23 cellular contexts compared by ENCODE assay signal in genomic region chr17:76329664-76330063, GRCh38. TPM values are rescaled to one million over a fixed set of nuclear protein-coding genes. Genes with fewer than 3 reads are reported as not detected.
DNase-seq lines count a peak whose midpoint lies in the region; ATAC-seq and TF ChIP-seq lines count a peak whose summit lies in the region.
"Had no signal": no experiment of that assay in that cellular context is flagged by ENCODE, and none has a peak within 500 bp of the region (broad histone marks: within the 10 kb centered on the region; RNA-seq: fewer than 3 reads in every experiment).

No MANE protein-coding gene starts in this region.

- H2AK5ac ChIP-seq in trophoblast cell (ENCODE audit: low read length) = no peak overlapping the region

- DNase-seq in PC-3 = no peak
- DNase-seq in endothelial cell (ENCODE audit: low spot score) = no peak
- DNase-seq in trophoblast cell = no peak
- DNase-seq in OCI-LY7 (ENCODE audit: low spot score) = no peak
- no peak for DNase-seq in GM19238 (ENCODE audit: insufficient read length, low spot score)
- DNase-seq in smooth muscle cell (lab: John Stamatoyannopoulos, UW; ENCODE audit: unreplicated experiment) = no peak
- DNase-seq: 8988T; ACHN; AML-193; BE2C; CD4-positive, alpha-beta T cell; CD8-positive, alpha-beta memory T cell; DMS 273 treated with DMSO at 0.1 percent for 48 hours; DMS79; EL; GDM1; H9; HFFc6 had no signal

- POLR2A ChIA-PET in PC-3 (lab: Charles Lee; ENCODE audit: unreplicated experiment) (no interaction called here), OCI-LY7 (lab: Charles Lee) (interaction anchor here (0.7 kb wide), 1 partner anchor 287 kb away, joined by 6 read pairs; no protein-coding TSS in a partner anchor)

- intact Hi-C loops in PC-3 (cut with micrococcal nuclease) (no loop called here), OCI-LY7 (cut with micrococcal nuclease; ENCODE audit: unreplicated experiment) (no loop called here)

- H3K79me2 ChIP-seq in PC-3 (ENCODE audit: low read length) (peaks cover 10% of the 10 kb centered on the region; the same call in 1 of the 2 replicates), trophoblast cell (ENCODE audit: control insufficient read depth, insufficient read depth, low read length, poor library complexity) (no peaks in the 10 kb centered on the region), OCI-LY7 (ENCODE audit: insufficient read depth, low read depth, low read length) (no peaks in the 10 kb centered on the region), smooth muscle cell (ENCODE audit: low read depth) (no peaks in the 10 kb centered on the region)

- BruUV-seq in PC-3 (replicated peaks; lab: Mats Ljungman, UMichigan) (TSS peak; percentile 49), OCI-LY7 (replicated peaks; lab: Mats Ljungman, UMichigan) (no TSS peak)

- H4K91ac ChIP-seq in trophoblast cell (ENCODE audit: low read depth, low read length) = no peak overlapping the region

- H3K4me2 ChIP-seq in PC-3 (ENCODE audit: low read length) (no peak overlapping the region), trophoblast cell (ENCODE audit: low read length) (no peak overlapping the region), OCI-LY7 (ENCODE audit: low read length) (no peak overlapping the region), smooth muscle cell (no peak overlapping the region)
- H3K4me2 ChIP-seq: A549; BLaER1 treated with 17β-estradiol and CSF1 and Interleukin-3, amounts not matched to agents 10 nM and 100 nM; GM23338 had no signal

- no peak overlapping the region for H3K14ac ChIP-seq in trophoblast cell (ENCODE audit: low read length)

- no peaks in the 10 kb centered on the region for H3F3A ChIP-seq in PC-3 (ENCODE audit: low read length, unreplicated experiment)
- no peaks in the 10 kb centered on the region for H3F3A ChIP-seq in smooth muscle cell (ENCODE audit: low read depth)

- no peak overlapping the region for H3K9ac ChIP-seq in PC-3 (ENCODE audit: low read length)
- no peak overlapping the region for H3K9ac ChIP-seq in trophoblast cell (ENCODE audit: low read length)
- no peak overlapping the region for H3K9ac ChIP-seq in smooth muscle cell (ENCODE audit: low read depth)
- H3K9ac ChIP-seq: BLaER1 treated with 17β-estradiol and CSF1 and Interleukin-3, amounts not matched to agents 10 nM and 100 nM had no signal

- peaks cover 53% of the 10 kb centered on the region for H3K4me1 Mint-ChIP-seq in endothelial cell (ENCODE audit: unreplicated experiment)
- H3K4me1 Mint-ChIP-seq: GM23338 had no signal

- H3K27me3 Mint-ChIP-seq in endothelial cell (ENCODE audit: unreplicated experiment) = peaks cover 2% of the 10 kb centered on the region
- H3K27me3 Mint-ChIP-seq: CD4-positive, alpha-beta T cell; CD8-positive, alpha-beta memory T cell had no signal

- H3K9me3 ChIP-seq in PC-3 (ENCODE audit: low read length) = no peaks in the 10 kb centered on the region
- H3K9me3 ChIP-seq in trophoblast cell (ENCODE audit: insufficient read depth, low read depth, low read length) = no peaks in the 10 kb centered on the region
- no peaks in the 10 kb centered on the region for H3K9me3 ChIP-seq in OCI-LY7 (ENCODE audit: low read length)
- no peaks in the 10 kb centered on the region for H3K9me3 ChIP-seq in smooth muscle cell (replicated peaks; ENCODE audit: low read depth)
- H3K9me3 ChIP-seq: A549; BE2C; BLaER1 treated with 17β-estradiol and CSF1 and Interleukin-3, amounts not matched to agents 10 nM and 100 nM had no signal

- no peak for TF ChIP-seq CTCF in PC-3 (conservative IDR thresholded peaks at IDR 0.05; ENCODE audit: low read depth, low read length)
- no peak for TF ChIP-seq CTCF in endothelial cell (IDR thresholded peaks at IDR 0.05; ENCODE audit: unreplicated experiment)
- no peak for TF ChIP-seq CTCF in OCI-LY7 (conservative IDR thresholded peaks at IDR 0.05; ENCODE audit: low read length)
- no peak for TF ChIP-seq CTCF in smooth muscle cell (IDR thresholded peaks at IDR 0.05; ENCODE audit: borderline replicate concordance, insufficient read depth, poor library complexity, severe bottlenecking)

- peak overlapping the region; percentile 81 for H3K27ac Mint-ChIP-seq in endothelial cell (ENCODE audit: unreplicated experiment)
- H3K27ac Mint-ChIP-seq: CD4-positive, alpha-beta T cell; GM23338; HFFc6 had no signal

- no peak overlapping the region for H3K4ac ChIP-seq in trophoblast cell (ENCODE audit: low read depth, low read length)

- no peak overlapping the region for H3K23ac ChIP-seq in trophoblast cell (ENCODE audit: low read length)

- H3K27ac ChIP-seq in PC-3 (ENCODE audit: low read length) (no peak overlapping the region), trophoblast cell (ENCODE audit: low read depth, low read length) (no peak overlapping the region), OCI-LY7 (ENCODE audit: low read depth, low read length, poor library complexity, severe bottlenecking) (no peak overlapping the region), smooth muscle cell (ENCODE audit: low read depth) (no peak overlapping the region)
- H3K27ac ChIP-seq: A549; BLaER1 treated with 17β-estradiol and CSF1 and Interleukin-3, amounts not matched to agents 10 nM and 100 nM had no signal

- H3K9me2 ChIP-seq in PC-3 (replicated peaks; ENCODE audit: low read length) (no peaks in the 10 kb centered on the region), OCI-LY7 (ENCODE audit: insufficient read depth, low read length) (no peaks in the 10 kb centered on the region)

- H2BK120ac ChIP-seq in trophoblast cell (ENCODE audit: insufficient read depth, low read length, poor library complexity) = peak overlapping the region; percentile 17

- H3K4me1 ChIP-seq in PC-3 (ENCODE audit: insufficient read depth, low read length) = peaks cover 13% of the 10 kb centered on the region
- H3K4me1 ChIP-seq in trophoblast cell (ENCODE audit: control insufficient read depth in 1 of 2, insufficient read depth in 2 of 2, low read length in 2 of 2) = no peaks in the 10 kb centered on the region
- H3K4me1 ChIP-seq in OCI-LY7 (ENCODE audit: insufficient read depth, low read length, poor library complexity, severe bottlenecking) = no peaks in the 10 kb centered on the region
- H3K4me1 ChIP-seq in smooth muscle cell (ENCODE audit: low read depth) = no peaks in the 10 kb centered on the region
- H3K4me1 ChIP-seq: A549 had no signal

- H4K12ac ChIP-seq in trophoblast cell (ENCODE audit: low read depth, low read length) = no peak overlapping the region

- H2AFZ ChIP-seq in PC-3 (ENCODE audit: low read length) = no peak overlapping the region
- H2AFZ ChIP-seq in trophoblast cell (ENCODE audit: insufficient read depth, low read length, poor library complexity) = no peak overlapping the region
- no peak overlapping the region for H2AFZ ChIP-seq in OCI-LY7 (ENCODE audit: low read length)
- no peak overlapping the region for H2AFZ ChIP-seq in smooth muscle cell (ENCODE audit: low read depth)
- H2AFZ ChIP-seq: GM23338 had no signal

- no peaks in the 10 kb centered on the region for H3K27me3 ChIP-seq in PC-3 (ENCODE audit: low read length)
- no peaks in the 10 kb centered on the region for H3K27me3 ChIP-seq in trophoblast cell (ENCODE audit: insufficient read depth, low read length)
- H3K27me3 ChIP-seq in smooth muscle cell (ENCODE audit: low read depth) = no peaks in the 10 kb centered on the region
- H3K27me3 ChIP-seq: BE2C; BLaER1 treated with 17β-estradiol and CSF1 and Interleukin-3, amounts not matched to agents 10 nM and 100 nM had no signal

- CTCF ChIA-PET in PC-3 (lab: Charles Lee) (no interaction called here), OCI-LY7 (lab: Charles Lee; ENCODE audit: unreplicated experiment) (no interaction called here)

- H3K36me3 ChIP-seq in PC-3 (ENCODE audit: low read depth, low read length) (peaks cover 27% of the 10 kb centered on the region), trophoblast cell (ENCODE audit: control insufficient read depth in 1 of 2, insufficient read depth in 2 of 2, low read length in 2 of 2) (peaks cover 17 to 18% of the 10 kb centered on the region in 2 experiments), OCI-LY7 (ENCODE audit: insufficient read depth, low read length) (peaks cover 74% of the 10 kb centered on the region), smooth muscle cell (ENCODE audit: low read depth) (no peaks in the 10 kb centered on the region)

- H3K4me3 Mint-ChIP-seq in endothelial cell (ENCODE audit: unreplicated experiment) = peak overlapping the region; percentile 29
- H3K4me3 Mint-ChIP-seq: CD14-positive monocyte; CD4-positive, alpha-beta T cell; CD8-positive, alpha-beta memory T cell; GM23338; H9; HFFc6 had no signal

- no peak overlapping the region for H4K8ac ChIP-seq in trophoblast cell (ENCODE audit: low read depth, low read length)

- H2BK12ac ChIP-seq in trophoblast cell (ENCODE audit: low read length) = no peak overlapping the region

- H3K18ac ChIP-seq in trophoblast cell (ENCODE audit: low read length) = no peak overlapping the region

- H3K79me1 ChIP-seq in trophoblast cell (ENCODE audit: low read length) = no peaks in the 10 kb centered on the region

- peaks cover 29% of the 10 kb centered on the region for H3K36me3 Mint-ChIP-seq in endothelial cell (ENCODE audit: low read depth, unreplicated experiment)

- H2BK5ac ChIP-seq in trophoblast cell (ENCODE audit: low read depth, low read length, poor library complexity) = no peak overlapping the region

- WGBS in trophoblast cell (ENCODE audit: extremely low coverage, insufficient coverage, insufficient read length) = no CpG with 5 or more reads among the region's 8 CpGs
- 90% methylated on average over 8 of the region's 8 CpGs for WGBS in smooth muscle cell (ENCODE audit: low lambda C conversion rate)

- no peaks in the 10 kb centered on the region for H3K9me3 Mint-ChIP-seq in endothelial cell (ENCODE audit: unreplicated experiment)
- H3K9me3 Mint-ChIP-seq: CD4-positive, alpha-beta T cell; CD8-positive, alpha-beta memory T cell; GM23338; H9; HFFc6 had no signal

- ATAC-seq in PC-3 = no peak
- ATAC-seq: A549, GM12878, GM23338 had no signal

- H3K4me3 ChIP-seq in PC-3 (ENCODE audit: low read length) (no peak overlapping the region), trophoblast cell (ENCODE audit: low read depth, low read length) (no peak overlapping the region), OCI-LY7 (ENCODE audit: low read depth, low read length, poor library complexity, severe bottlenecking) (no peak overlapping the region), smooth muscle cell (no peak overlapping the region)
- H3K4me3 ChIP-seq: A549; BLaER1 treated with 17β-estradiol and CSF1 and Interleukin-3, amounts not matched to agents 10 nM and 100 nM; GM12878; GM23338 had no signal

- H4K20me1 ChIP-seq in PC-3 (ENCODE audit: low read length) (no peaks in the 10 kb centered on the region), OCI-LY7 (ENCODE audit: insufficient read depth, low read length) (no peaks in the 10 kb centered on the region), smooth muscle cell (ENCODE audit: low read depth) (no peaks in the 10 kb centered on the region)

RNA-seq across cellular contexts. Expression of gene QRICH2, which starts 21.6 kb away (rescaled TPM):
- total RNA-seq in PC-3 (2014; rRNA removed) (2.2 and 5.7 TPM in 2 replicates), endothelial cell (ENCODE audit: unreplicated experiment) (15.0 TPM), OCI-LY7 (2022) (5.7 and 7.2 TPM in 2 replicates), smooth muscle cell (1.2 TPM in 2 replicates)
- polyA plus RNA-seq in trophoblast cell (2013) = 0.69 and 1.00 TPM in 2 replicates
- 6.7 and 9.4 TPM in 2 replicates for total RNA-seq in OCI-LY7 (2014; rRNA removed; shearing (Covaris generic))
- 1.1 and 1.5 TPM in 2 replicates for polyA plus RNA-seq in smooth muscle cell

RNA-seq across cellular contexts. Expression of gene PRPSAP1, which starts 24.1 kb away (rescaled TPM):
- total RNA-seq in PC-3 (2014; rRNA removed) (43.9 and 47.8 TPM in 2 replicates), endothelial cell (ENCODE audit: unreplicated experiment) (136 TPM), OCI-LY7 (2022) (111 and 130 TPM in 2 replicates), smooth muscle cell (27.1 and 43.6 TPM in 2 replicates)
- 24.2 and 25.4 TPM in 2 replicates for polyA plus RNA-seq in trophoblast cell (2013)
- total RNA-seq in OCI-LY7 (2014; rRNA removed; shearing (Covaris generic)) = 52.6 and 53.3 TPM in 2 replicates
- polyA plus RNA-seq in smooth muscle cell = 35.7 and 51.5 TPM in 2 replicates

RNA-seq across cellular contexts. Expression of gene SPHK1, which starts 54.7 kb away (rescaled TPM):
- total RNA-seq in PC-3 (2014; rRNA removed) (54.2 and 59.7 TPM in 2 replicates), endothelial cell (ENCODE audit: unreplicated experiment) (15.4 TPM), OCI-LY7 (2022) (0.22 and 0.78 TPM in 2 replicates), smooth muscle cell (8.3 and 20.1 TPM in 2 replicates)
- 22.4 and 23.4 TPM in 2 replicates for polyA plus RNA-seq in trophoblast cell (2013)
- total RNA-seq in OCI-LY7 (2014; rRNA removed; shearing (Covaris generic)) = 0.28 and 0.36 TPM in 2 replicates
- polyA plus RNA-seq in smooth muscle cell = 24.8 and 27.4 TPM in 2 replicates
